Comparison of ENCODE assay signal across 14 cellular contexts in genomic region chr15:25883860-25884259, GRCh38. TPM values are rescaled to one million over a fixed set of nuclear protein-coding genes. Genes with fewer than 3 reads are reported as not detected.
DNase-seq lines count a peak whose midpoint lies in the region; ATAC-seq and TF ChIP-seq lines count a peak whose summit lies in the region.
"Had no signal": no experiment of that assay in that cellular context is flagged by ENCODE, and none has a peak within 500 bp of the region (broad histone marks: within the 10 kb centered on the region; RNA-seq: fewer than 3 reads in every experiment).

No MANE protein-coding gene starts in this region.

- ATAC-seq in gastroesophageal sphincter, result peak; percentile 37
- ATAC-seq in GM18873 (IDR thresholded peaks at IDR 0.05; ENCODE audit: low FRiP score, unreplicated experiment), result no peak
- ATAC-seq in GM21576 (IDR thresholded peaks at IDR 0.05; ENCODE audit: unreplicated experiment), result no peak
- ATAC-seq: activated naive CD8-positive, alpha-beta T cell treated with anti-CD3 and anti-CD28 coated beads, Interleukin-2, amount 50 U/mL, for 24 hours had no signal

- peak overlapping the region; percentile 48 for H3K4me2 ChIP-seq in skeletal muscle satellite cell (ENCODE audit: low read length)

- H3K4me3 ChIP-seq in gastroesophageal sphincter (no peak overlapping the region), skeletal muscle satellite cell (ENCODE audit: low read length) (peak overlapping the region; percentile 7)
- H3K4me3 ChIP-seq: dorsolateral prefrontal cortex had no signal

- H3K36me3 ChIP-seq in gastroesophageal sphincter (no peaks in the 10 kb centered on the region), skeletal muscle satellite cell (ENCODE audit: insufficient read depth, low read length) (no peaks in the 10 kb centered on the region)

- 20 to 54% methylated on average over 2 to 5 of the region's 5 CpGs for WGBS in gastroesophageal sphincter (ENCODE audit: low coverage in 1 of 2), 2 donors

- no peaks in the 10 kb centered on the region for H3K9me3 ChIP-seq in gastroesophageal sphincter
- no peaks in the 10 kb centered on the region for H3K9me3 ChIP-seq in skeletal muscle satellite cell (replicated peaks; ENCODE audit: low read length)

- H3K9ac ChIP-seq in skeletal muscle satellite cell (ENCODE audit: low read depth, low read length), result peak overlapping the region; percentile 65

- H3K4me1 ChIP-seq in gastroesophageal sphincter (peaks cover 2 to 15% (median 5%) of the 10 kb centered on the region in 3 donors), skeletal muscle satellite cell (ENCODE audit: control insufficient read depth, insufficient read depth, low read length) (peaks cover 43% of the 10 kb centered on the region)

- TF ChIP-seq POLR2A in gastroesophageal sphincter (IDR thresholded peaks at IDR 0.05), result no peak

- TF ChIP-seq EP300 in gastroesophageal sphincter (IDR thresholded peaks at IDR 0.05), result no peak

- H3K27ac ChIP-seq in gastroesophageal sphincter, result peak overlapping the region in 2 of 4 donors; percentile 35 to 44
- H3K27ac ChIP-seq: dorsolateral prefrontal cortex had no signal

- TF ChIP-seq CTCF in gastroesophageal sphincter (IDR thresholded peaks at IDR 0.05), result no peak

- no peaks in the 10 kb centered on the region for H3K27me3 ChIP-seq in gastroesophageal sphincter
- H3K27me3 ChIP-seq in skeletal muscle satellite cell (ENCODE audit: control insufficient read depth, insufficient read depth, low read length), result no peaks in the 10 kb centered on the region
- H3K27me3 ChIP-seq: dorsolateral prefrontal cortex had no signal

- DNase-seq in ELR (ENCODE audit: low read depth), result peak; percentile 2
- DNase-seq in amniotic epithelial cell (ENCODE audit: low read depth), result peak; percentile 61
- DNase-seq in stimulated activated CD4-positive, alpha-beta T cell treated with anti-CD3 and anti-CD28 coated beads, Interleukin-12 subunit alpha, Interleukin-12 subunit beta, amount 100 ng/mL, for 4 hours, result no peak
- no peak for DNase-seq in mesenteric fat pad (ENCODE audit: low spot score)
- DNase-seq: activated B cell treated with CpG ODN at 0.5 μM for 24 hours; activated naive CD8-positive, alpha-beta T cell treated with anti-CD3 and anti-CD28 coated beads, Interleukin-2, amount 50 U/mL, for 24 hours; dorsolateral prefrontal cortex; glutamatergic neuron; NCI-H226; nephron progenitor cell had no signal

RNA-seq across cellular contexts. Expression of gene ATP10A, which starts 20.7 kb away (rescaled TPM):
- total RNA-seq in gastroesophageal sphincter (10 to 100 TPM; 22.9 to 41.8 (median 24.6) TPM), mesenteric fat pad (27.2 TPM)
- 3.3 and 4.4 TPM in 2 replicates for total RNA-seq in skeletal muscle satellite cell (2012; rRNA removed)
- total RNA-seq: activated B cell treated with CpG ODN at 0.5 μM for 24 hours had no signal

Comparison
In these comparisons a context has a peak if more than half of its experiments do, and no peak if none do; other contexts are left out.
1. DNase-seq: peak in ELR (single experiment) and amniotic epithelial cell (single experiment); none in stimulated activated CD4-positive, alpha-beta T cell treated with anti-CD3 and anti-CD28 coated beads, Interleukin-12 subunit alpha, Interleukin-12 subunit beta, amount 100 ng/mL, for 4 hours (single experiment) and mesenteric fat pad (single experiment).